In the genomic region with DNA sequence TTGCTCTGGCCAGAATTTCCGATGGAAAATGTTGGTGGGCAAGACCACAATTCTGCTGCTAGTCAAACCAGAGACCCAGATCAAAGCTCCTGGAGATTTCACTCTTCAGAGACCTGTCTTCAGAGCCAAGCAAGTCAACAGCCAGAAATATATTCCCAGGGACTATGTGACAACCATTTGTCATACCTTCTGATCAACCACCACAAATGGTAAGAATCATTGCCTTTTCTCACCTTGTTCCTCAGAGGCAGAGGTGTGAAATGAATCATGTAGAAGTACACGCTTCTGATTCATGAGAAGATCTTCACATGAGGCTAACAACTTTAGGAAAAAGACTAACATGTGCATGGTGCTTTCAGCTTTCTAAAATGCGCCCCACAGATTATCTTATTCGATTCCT, we compare ENCODE assay signal across 17 cellular contexts.
"Had no signal": no experiment of that assay in that cellular context is flagged by ENCODE, and none has a peak within 500 bp of the region (broad histone marks: within the 10 kb centered on the region; RNA-seq: fewer than 3 reads in every experiment).

No MANE protein-coding gene starts in this region.

- H3K27ac Mint-ChIP-seq: progenitor cell of endocrine pancreas, type B pancreatic cell had no signal

- DNase-seq: activated naive CD4-positive, alpha-beta T cell treated with anti-CD3 and anti-CD28 coated beads, Interleukin-2, amount 50 U/mL, for 16 hours; amygdala; body of pancreas; central memory CD4-positive, alpha-beta T cell; hippocampal formation; kidney; left ventricle myocardium superior; mesendoderm; SHP77 treated with DMSO at 0.1 percent for 48 hours; stimulated activated CD4-positive, alpha-beta T cell treated with anti-CD3 and anti-CD28 coated beads, Interleukin-4, amount 100 ng/mL, for 1 hour; stimulated activated naive CD4-positive, alpha-beta T cell; T-helper 1 cell had no signal

- H3K4me3 ChIP-seq: body of pancreas, colonic mucosa, right atrium auricular region had no signal

- H3K27ac ChIP-seq: body of pancreas, colonic mucosa, right atrium auricular region had no signal

- H3K9me3 Mint-ChIP-seq: type B pancreatic cell had no signal

- H3K27me3 ChIP-seq: body of pancreas, colonic mucosa, right atrium auricular region had no signal

- ATAC-seq: body of pancreas, left ventricle myocardium superior, SK-N-SH treated with all-trans-retinoic acid at 6 μM for 48 hours had no signal

- H3K27me3 Mint-ChIP-seq: progenitor cell of endocrine pancreas, type B pancreatic cell had no signal

- H3K4me3 Mint-ChIP-seq: type B pancreatic cell had no signal

- H3K4me1 ChIP-seq: colonic mucosa, right atrium auricular region had no signal

- H3K9me3 ChIP-seq: body of pancreas, colonic mucosa, right atrium auricular region had no signal

- H3K36me3 ChIP-seq: colonic mucosa, right atrium auricular region had no signal
